Comparison of ENCODE assay signal across 8 cellular contexts in genomic region chr3:154122912-154123559, GRCh38. TPM values are rescaled to one million over a fixed set of nuclear protein-coding genes. Genes with fewer than 3 reads are reported as not detected.
DNase-seq lines count a peak whose midpoint lies in the region; ATAC-seq and TF ChIP-seq lines count a peak whose summit lies in the region.

No MANE protein-coding gene starts in this region.

- no peak overlapping the region for H3K27ac Mint-ChIP-seq in activated CD4-positive, alpha-beta T cell treated with anti-CD3 and anti-CD28 coated beads, Interleukin-2, amount 10 ng/mL, durations not matched to agents 24 days and 14 days

- peak overlapping the region; percentile 82 for H3K4me3 ChIP-seq in astrocyte of the spinal cord (ENCODE audit: low read depth, low read length)
- H3K4me3 ChIP-seq in tibial nerve: peak overlapping the region; percentile 56 to 86 (median 70)
- no peak overlapping the region for H3K4me3 ChIP-seq in WERI-Rb-1 (ENCODE audit: low read depth, low read length)

- peaks cover 0 to 3% (median 0%) of the 10 kb centered on the region in 3 donors for H3K36me3 ChIP-seq in tibial nerve
- H3K36me3 ChIP-seq in WERI-Rb-1: no peaks in the 10 kb centered on the region; the same call in 1 of the 2 replicates

- DNase-seq in activated CD4-positive, alpha-beta T cell treated with anti-CD3 and anti-CD28 coated beads, Interleukin-2, amount 10 ng/mL, durations not matched to agents 24 days and 14 days: no peak
- DNase-seq in activated CD4-positive, alpha-beta T cell treated with anti-CD3 and anti-CD28 coated beads, Interleukin-2, amount 50 U/mL, for 4 hours: no peak
- DNase-seq in astrocyte of the spinal cord (ENCODE audit: low read depth, low spot score) (peak; percentile 49), left kidney (ENCODE audit: low read depth, low spot score) (peak; percentile 53), tibial nerve (ENCODE audit: low spot score in 2 of 2) (no peak), putamen (ENCODE audit: low spot score) (no peak), WERI-Rb-1 (no peak)

- in situ Hi-C loops in astrocyte of the spinal cord (cut with HindIII; ENCODE audit: low sequenced_read_pairs): no loop called here

- peak overlapping the region; percentile 42 for H3K4me3 Mint-ChIP-seq in activated CD4-positive, alpha-beta T cell treated with anti-CD3 and anti-CD28 coated beads, Interleukin-2, amount 10 ng/mL, durations not matched to agents 24 days and 14 days

- WGBS in tibial nerve, 2 donors: 7 to 8% methylated on average over 12 of the region's 12 CpGs

- H3K27me3 ChIP-seq in tibial nerve: peaks cover 0 to 3% of the 10 kb centered on the region in 2 donors
- no peaks in the 10 kb centered on the region for H3K27me3 ChIP-seq in WERI-Rb-1 (ENCODE audit: insufficient read depth, low read depth, severe bottlenecking)

- H3K36me3 Mint-ChIP-seq in activated CD4-positive, alpha-beta T cell treated with anti-CD3 and anti-CD28 coated beads, Interleukin-2, amount 10 ng/mL, durations not matched to agents 24 days and 14 days (ENCODE audit: low read depth): no peaks in the 10 kb centered on the region

- intact Hi-C loops in activated CD4-positive, alpha-beta T cell treated with anti-CD3 and anti-CD28 coated beads, Interleukin-2, amount 10 ng/mL, durations not matched to agents 24 days and 14 days (cut with micrococcal nuclease): loop anchor here (5.0 kb wide), 1 partner anchor 114 kb away; no protein-coding TSS in a partner anchor

- H3K9me3 ChIP-seq in tibial nerve (no peaks in the 10 kb centered on the region), WERI-Rb-1 (ENCODE audit: severe bottlenecking) (peaks cover 3% of the 10 kb centered on the region)

- peaks cover 0 to 12% (median 0%) of the 10 kb centered on the region in 4 donors for H3K4me1 ChIP-seq in tibial nerve

- TF ChIP-seq POLR2A in tibial nerve (IDR thresholded peaks at IDR 0.05): no peak

- TF ChIP-seq CTCF in astrocyte of the spinal cord (IDR thresholded peaks at IDR 0.05; ENCODE audit: low read depth, low read length) (no peak), tibial nerve (IDR thresholded peaks at IDR 0.05) (no peak), WERI-Rb-1 (IDR thresholded peaks at IDR 0.05; ENCODE audit: low read depth, low read length) (no peak)

- no peak for ATAC-seq in HG02610 (IDR thresholded peaks at IDR 0.05; ENCODE audit: unreplicated experiment)

- peak in 1 of 2 donors; percentile 39 for TF ChIP-seq EP300 in tibial nerve (IDR thresholded peaks at IDR 0.05)

- no peaks in the 10 kb centered on the region for H3K9me3 Mint-ChIP-seq in activated CD4-positive, alpha-beta T cell treated with anti-CD3 and anti-CD28 coated beads, Interleukin-2, amount 10 ng/mL, durations not matched to agents 24 days and 14 days

- H3K4me1 Mint-ChIP-seq in activated CD4-positive, alpha-beta T cell treated with anti-CD3 and anti-CD28 coated beads, Interleukin-2, amount 10 ng/mL, durations not matched to agents 24 days and 14 days: peaks cover 15% of the 10 kb centered on the region

- H3K27ac ChIP-seq in tibial nerve (peak overlapping the region; percentile 51 to 87 (median 76)), WERI-Rb-1 (no peak overlapping the region)

- H3K27me3 Mint-ChIP-seq in activated CD4-positive, alpha-beta T cell treated with anti-CD3 and anti-CD28 coated beads, Interleukin-2, amount 10 ng/mL, durations not matched to agents 24 days and 14 days: peaks cover 67% of the 10 kb centered on the region

RNA-seq across cellular contexts. Expression of gene ARHGEF26, which starts 1.8 kb away (rescaled TPM):
- 0.09 and 0.12 TPM in 2 replicates for total RNA-seq in activated CD4-positive, alpha-beta T cell treated with anti-CD3 and anti-CD28 coated beads, Interleukin-2, amount 10 ng/mL, durations not matched to agents 24 days and 14 days
- total RNA-seq in tibial nerve: 10 to 100 TPM; 44.7 to 82.8 (median 64.4) TPM

Comparison
In these comparisons a context has a peak if more than half of its experiments do, and no peak if none do; other contexts are left out.
1. DNase-seq: peak in astrocyte of the spinal cord (single experiment) and left kidney (single experiment); none in activated CD4-positive, alpha-beta T cell treated with anti-CD3 and anti-CD28 coated beads, Interleukin-2, amount 10 ng/mL, durations not matched to agents 24 days and 14 days (single experiment), activated CD4-positive, alpha-beta T cell treated with anti-CD3 and anti-CD28 coated beads, Interleukin-2, amount 50 U/mL, for 4 hours (0 of 2), tibial nerve (0 of 2), putamen (single experiment) and WERI-Rb-1 (single experiment).
2. RNA of gene ARHGEF26, which starts 1.8 kb away (total RNA-seq): 44.7 to 82.8 TPM in tibial nerve; 0.09 to 0.12 TPM in activated CD4-positive, alpha-beta T cell treated with anti-CD3 and anti-CD28 coated beads, Interleukin-2, amount 10 ng/mL, durations not matched to agents 24 days and 14 days; every median in the first group is over 10 times any median in the second.